ENCODE assay signal across 6 cellular contexts in genomic region chr3:1703169-1703568, GRCh38.
"Had no signal": no experiment of that assay in that cellular context is flagged by ENCODE, and none has a peak within 500 bp of the region (broad histone marks: within the 10 kb centered on the region; RNA-seq: fewer than 3 reads in every experiment).

No MANE protein-coding gene starts in this region.

- FAIRE-seq: HTR-8/SVneo had no signal

- H3K27ac ChIP-seq: HL-60, KMS-11 had no signal

- H3K4me2 ChIP-seq: KMS-11 had no signal

- H3K9ac ChIP-seq: KMS-11 had no signal

- DNase-seq: Karpas-422, KBM-7, KG1 had no signal
